Comparison of ENCODE assay signal across 8 cellular contexts in genomic region chr19:11382898-11383705, GRCh38.
DNase-seq lines count a peak whose midpoint lies in the region; ATAC-seq and TF ChIP-seq lines count a peak whose summit lies in the region.

No MANE protein-coding gene starts in this region.

- H3K36me3 ChIP-seq in BLaER1 (no peaks in the 10 kb centered on the region), iPS-20b (ENCODE audit: insufficient read depth, low read depth, low read length) (no peaks in the 10 kb centered on the region)

- peaks cover 67% of the 10 kb centered on the region for H3K4me1 ChIP-seq in BLaER1
- H3K4me1 ChIP-seq in iPS-20b (ENCODE audit: insufficient read depth, low read length) = 0 out of 2 replicates have a peak, but pooled peaks cover 3% of the 10 kb centered on the region

- H3K9me3 ChIP-seq in BLaER1 (no peaks in the 10 kb centered on the region), iPS-20b (ENCODE audit: insufficient read depth, low read depth, low read length) (no peaks in the 10 kb centered on the region)

- H3K4me3 ChIP-seq in BLaER1 = peak overlapping the region; percentile 71
- H3K4me3 ChIP-seq in HFF-Myc (replicated peaks; ENCODE audit: low read depth, low read length) = no peak overlapping the region
- H3K4me3 ChIP-seq in astrocyte of the cerebellum (ENCODE audit: low read depth, low read length) = peak overlapping the region; percentile 14
- H3K4me3 ChIP-seq in iPS-20b (ENCODE audit: low read length) = peak overlapping the region; percentile 71

- ATAC-seq in HG02840 (IDR thresholded peaks at IDR 0.05; ENCODE audit: low FRiP score, unreplicated experiment) = no peak
- no peak for ATAC-seq in GM18868 (IDR thresholded peaks at IDR 0.05; ENCODE audit: unreplicated experiment)

- peak overlapping the region; percentile 100 for H3K4me2 ChIP-seq in BLaER1

- peak overlapping the region; percentile 55; the same call in 1 of the 2 replicates for H3K27ac ChIP-seq in BLaER1
- no peak overlapping the region for H3K27ac ChIP-seq in iPS-20b (ENCODE audit: low read length)

- H3K9ac ChIP-seq in BLaER1 (peak overlapping the region; percentile 75), iPS-20b (ENCODE audit: low read depth, low read length) (peak overlapping the region; percentile 45; the same call in 1 of the 2 replicates)

- DNase-seq in HFF-Myc (ENCODE audit: extremely low read depth, low read depth) = no peak
- DNase-seq in RPMI8226 = peak; percentile 80
- no peak for DNase-seq in astrocyte of the cerebellum (ENCODE audit: low read depth)
- DNase-seq in stimulated activated CD4-positive, alpha-beta T cell treated with anti-CD3 and anti-CD28 coated beads, Interleukin-2, amount 100 ng/mL, for 24 hours = peak; percentile 52 to 65

- in situ Hi-C loops in astrocyte of the cerebellum (cut with HindIII; ENCODE audit: low sequenced_read_pairs) = no loop called here

- H4K20me1 ChIP-seq in BLaER1 = peaks cover 8% of the 10 kb centered on the region

- peaks cover 5% of the 10 kb centered on the region; the same call in 1 of the 2 replicates for H3K27me3 ChIP-seq in BLaER1
- H3K27me3 ChIP-seq in iPS-20b (ENCODE audit: insufficient read depth, low read length) = peaks cover 14% of the 10 kb centered on the region; the same call in 1 of the 2 replicates

- TF ChIP-seq CTCF in HFF-Myc (IDR thresholded peaks at IDR 0.05; ENCODE audit: low read depth, low read length, missing control alignments) (peak; percentile 76), astrocyte of the cerebellum (IDR thresholded peaks at IDR 0.05; ENCODE audit: low read depth, low read length, missing control alignments) (peak; percentile 64)

Comparison
In these comparisons a context has a peak if more than half of its experiments do, and no peak if none do; other contexts are left out.
1. DNase-seq: peak in RPMI8226 (single experiment) and stimulated activated CD4-positive, alpha-beta T cell treated with anti-CD3 and anti-CD28 coated beads, Interleukin-2, amount 100 ng/mL, for 24 hours (2 of 2); none in HFF-Myc (single experiment) and astrocyte of the cerebellum (single experiment).